10 cellular contexts compared by ENCODE assay signal in genomic region chrX:70479970-70480659, GRCh38. TPM values are rescaled to one million over a fixed set of nuclear protein-coding genes. Genes with fewer than 3 reads are reported as not detected.
DNase-seq lines count a peak whose midpoint lies in the region; ATAC-seq and TF ChIP-seq lines count a peak whose summit lies in the region.
"Had no signal": no experiment of that assay in that cellular context is flagged by ENCODE, and none has a peak within 500 bp of the region (broad histone marks: within the 10 kb centered on the region; RNA-seq: fewer than 3 reads in every experiment).

No MANE protein-coding gene starts in this region.

- H2BK5ac ChIP-seq in neuronal stem cell (ENCODE audit: low read length): no peak overlapping the region

- H3K23ac ChIP-seq in neuronal stem cell (ENCODE audit: low read depth, low read length, poor library complexity): no peak overlapping the region

- 43 to 58% methylated on average over 5 to 6 of the region's 6 CpGs for WGBS in esophagus squamous epithelium, 2 donors
- WGBS in neuronal stem cell (ENCODE audit: extremely low coverage in 2 of 2, insufficient read length in 2 of 2, insufficient replicate concordance in 1 of 2), 2 donors: no CpG with 5 or more reads among the region's 6 CpGs
- 35 to 55% methylated on average over 5 to 6 of the region's 6 CpGs for WGBS in tibial nerve, 2 donors

- TF ChIP-seq CTCF in PC-3 (conservative IDR thresholded peaks at IDR 0.05; ENCODE audit: low read depth, low read length) (no peak), esophagus squamous epithelium (IDR thresholded peaks at IDR 0.05) (no peak), Caco-2 (IDR thresholded peaks at IDR 0.05; ENCODE audit: insufficient read depth in 1 of 2, low read depth in 1 of 2, low read length in 1 of 2, severe bottlenecking in 1 of 2, unreplicated experiment in 1 of 2) (no peak), tibial nerve (IDR thresholded peaks at IDR 0.05) (no peak)

- no peak overlapping the region for H2AK5ac ChIP-seq in neuronal stem cell (ENCODE audit: low read depth, low read length)

- peak; percentile 3 for DNase-seq in ELR (ENCODE audit: low read depth)
- peak; percentile 44 for DNase-seq in PC-3
- DNase-seq in esophagus squamous epithelium (lab: John Stamatoyannopoulos, UW): no peak
- no peak for DNase-seq in neuronal stem cell (ENCODE audit: low spot score)
- no peak for DNase-seq in posterior cingulate gyrus
- no peak for DNase-seq in Caco-2
- no peak for DNase-seq in tibial nerve (ENCODE audit: low spot score in 2 of 2)
- DNase-seq: activated naive CD8-positive, alpha-beta T cell treated with anti-CD3 and anti-CD28 coated beads, Interleukin-2, amount 50 U/mL, for 24 hours; stimulated activated CD4-positive, alpha-beta T cell treated with anti-CD3 and anti-CD28 coated beads, Interleukin-4, amount 100 ng/mL, for 1 hour had no signal

- TF ChIP-seq EP300 in tibial nerve (IDR thresholded peaks at IDR 0.05): no peak

- H3K79me2 ChIP-seq in PC-3 (ENCODE audit: low read length): peaks cover 41% of the 10 kb centered on the region

- H3K9ac ChIP-seq in PC-3 (ENCODE audit: low read length) (peak overlapping the region; percentile 75), neuronal stem cell (ENCODE audit: low read depth, low read length, poor library complexity) (no peak overlapping the region)

- intact Hi-C loops in PC-3 (cut with micrococcal nuclease) (loop anchor here (1.0 kb wide), 1 partner anchor 26 kb away; no protein-coding TSS in a partner anchor), esophagus squamous epithelium (cut with DNase I) (no loop called here), posterior cingulate gyrus (cut with DNase I) (no loop called here), Caco-2 (cut with micrococcal nuclease; ENCODE audit: unreplicated experiment) (loop anchor here (2.0 kb wide), 1 partner anchor 25 kb away; no protein-coding TSS in a partner anchor)

- POLR2A ChIA-PET in PC-3 (lab: Charles Lee; ENCODE audit: unreplicated experiment): interaction anchor here (1.0 kb wide), 1 partner anchor 56 kb away, joined by 4 read pairs; no protein-coding TSS in a partner anchor
- POLR2A ChIA-PET in Caco-2 (lab: Charles Lee): no interaction called here

- H3K14ac ChIP-seq in neuronal stem cell (ENCODE audit: low read length): no peak overlapping the region

- H3K36me3 Mint-ChIP-seq in Caco-2 (ENCODE audit: insufficient read depth, unreplicated experiment): peaks cover 21% of the 10 kb centered on the region

- H4K91ac ChIP-seq in neuronal stem cell (ENCODE audit: low read depth, low read length, poor library complexity): no peak overlapping the region

- H2AFZ ChIP-seq in PC-3 (ENCODE audit: low read length) (no peak overlapping the region), neuronal stem cell (ENCODE audit: low read length) (no peak overlapping the region)

- H3K4me3 ChIP-seq in PC-3 (ENCODE audit: low read length) (peak overlapping the region; percentile 52; the same call in 1 of the 2 replicates), esophagus squamous epithelium (peak overlapping the region in 1 of 4 donors; percentile 13), neuronal stem cell (ENCODE audit: low read length in 2 of 2) (no peak overlapping the region), Caco-2 (ENCODE audit: low read depth, low read length) (no peak overlapping the region), tibial nerve (no peak overlapping the region)

- H2BK12ac ChIP-seq in neuronal stem cell (ENCODE audit: low read length): no peak overlapping the region

- no peak for ATAC-seq in PC-3
- ATAC-seq in HG02571 (IDR thresholded peaks at IDR 0.05; ENCODE audit: unreplicated experiment): no peak
- ATAC-seq: activated naive CD8-positive, alpha-beta T cell treated with anti-CD3 and anti-CD28 coated beads, Interleukin-2, amount 50 U/mL, for 24 hours had no signal

- no peak overlapping the region for H2BK120ac ChIP-seq in neuronal stem cell (ENCODE audit: low read depth, low read length)

- peaks cover 74% of the 10 kb centered on the region for H3K4me1 ChIP-seq in PC-3 (ENCODE audit: insufficient read depth, low read length)
- peaks cover 19 to 91% (median 23%) of the 10 kb centered on the region in 3 donors for H3K4me1 ChIP-seq in esophagus squamous epithelium
- H3K4me1 ChIP-seq in neuronal stem cell (ENCODE audit: control insufficient read depth in 2 of 2, insufficient read depth in 1 of 2, low read depth in 1 of 2, low read length in 2 of 2): peaks cover 20 to 30% of the 10 kb centered on the region in 2 donors
- peaks cover 23% of the 10 kb centered on the region for H3K4me1 ChIP-seq in Caco-2
- peaks cover 0 to 35% (median 1%) of the 10 kb centered on the region in 4 donors for H3K4me1 ChIP-seq in tibial nerve

- no peaks in the 10 kb centered on the region for H4K20me1 ChIP-seq in PC-3 (ENCODE audit: low read length)

- H3K9me2 ChIP-seq in PC-3 (replicated peaks; ENCODE audit: low read length): no peaks in the 10 kb centered on the region

- H3K36me3 ChIP-seq in PC-3 (ENCODE audit: low read depth, low read length): peaks cover 15% of the 10 kb centered on the region; the same call in 1 of the 2 replicates
- no peaks in the 10 kb centered on the region for H3K36me3 ChIP-seq in esophagus squamous epithelium
- H3K36me3 ChIP-seq in neuronal stem cell (replicated peaks in 1 of 2; ENCODE audit: control insufficient read depth in 2 of 2, insufficient read depth in 2 of 2, low read length in 2 of 2): peaks cover 3 to 53% of the 10 kb centered on the region in 2 donors
- H3K36me3 ChIP-seq in Caco-2 (ENCODE audit: control insufficient read depth, insufficient read depth, low read length): no peaks in the 10 kb centered on the region; the same call in 1 of the 2 replicates
- H3K36me3 ChIP-seq in tibial nerve: no peaks in the 10 kb centered on the region

- peaks cover 8% of the 10 kb centered on the region for H3K4me1 Mint-ChIP-seq in Caco-2 (ENCODE audit: low read depth, unreplicated experiment)

- H2BK15ac ChIP-seq in neuronal stem cell (ENCODE audit: low read length): no peak overlapping the region

- no peaks in the 10 kb centered on the region for H3K9me3 Mint-ChIP-seq in Caco-2 (ENCODE audit: unreplicated experiment)
- H3K9me3 Mint-ChIP-seq: activated naive CD8-positive, alpha-beta T cell treated with anti-CD3 and anti-CD28 coated beads, Interleukin-2, amount 50 U/mL, for 24 hours had no signal

- H3K27ac ChIP-seq in PC-3 (ENCODE audit: low read length) (peak overlapping the region; percentile 99), esophagus squamous epithelium (peak overlapping the region; percentile 73 to 86 (median 78)), neuronal stem cell (replicated peaks; ENCODE audit: low read length) (peak overlapping the region; percentile 96), tibial nerve (peak overlapping the region in 2 of 4 donors; percentile 8 to 26)

- no peaks in the 10 kb centered on the region for H3K27me3 ChIP-seq in PC-3 (ENCODE audit: low read length)
- no peaks in the 10 kb centered on the region for H3K27me3 ChIP-seq in esophagus squamous epithelium
- H3K27me3 ChIP-seq in neuronal stem cell (ENCODE audit: control insufficient read depth in 3 of 3, insufficient read depth in 3 of 3, low read depth in 1 of 3, low read length in 3 of 3): no peaks in the 10 kb centered on the region
- no peaks in the 10 kb centered on the region for H3K27me3 ChIP-seq in Caco-2 (replicated peaks; ENCODE audit: control insufficient read depth, insufficient read depth, low read length)
- peaks cover 0 to 17% of the 10 kb centered on the region in 2 donors for H3K27me3 ChIP-seq in tibial nerve

- no peaks in the 10 kb centered on the region for H3K9me3 ChIP-seq in PC-3 (ENCODE audit: low read length)
- no peaks in the 10 kb centered on the region for H3K9me3 ChIP-seq in esophagus squamous epithelium
- no peaks in the 10 kb centered on the region for H3K9me3 ChIP-seq in neuronal stem cell (replicated peaks in 1 of 2; ENCODE audit: control insufficient read depth in 2 of 2, insufficient read depth in 1 of 2, low read depth in 1 of 2, low read length in 2 of 2)
- no peaks in the 10 kb centered on the region for H3K9me3 ChIP-seq in Caco-2
- no peaks in the 10 kb centered on the region for H3K9me3 ChIP-seq in tibial nerve

- no peak overlapping the region for H4K8ac ChIP-seq in neuronal stem cell (ENCODE audit: low read depth, low read length)

- H3K18ac ChIP-seq in neuronal stem cell (ENCODE audit: low read length): no peak overlapping the region

- no peaks in the 10 kb centered on the region for H3K27me3 Mint-ChIP-seq in Caco-2 (ENCODE audit: insufficient read depth, unreplicated experiment)
- H3K27me3 Mint-ChIP-seq: activated naive CD8-positive, alpha-beta T cell treated with anti-CD3 and anti-CD28 coated beads, Interleukin-2, amount 50 U/mL, for 24 hours had no signal

- peaks cover 5% of the 10 kb centered on the region for H3K79me1 ChIP-seq in neuronal stem cell (ENCODE audit: low read depth, low read length)

- no peak overlapping the region for H3K4me3 Mint-ChIP-seq in Caco-2 (ENCODE audit: unreplicated experiment)
- H3K4me3 Mint-ChIP-seq: activated naive CD8-positive, alpha-beta T cell treated with anti-CD3 and anti-CD28 coated beads, Interleukin-2, amount 50 U/mL, for 24 hours had no signal

- H3K4me2 ChIP-seq in PC-3 (ENCODE audit: low read length) (peak overlapping the region; percentile 78), neuronal stem cell (ENCODE audit: insufficient read depth, low read length, poor library complexity, severe bottlenecking) (no peak overlapping the region)

- TF ChIP-seq POLR2A in esophagus squamous epithelium (IDR thresholded peaks at IDR 0.05) (no peak), tibial nerve (IDR thresholded peaks at IDR 0.05) (no peak)

- H3K27ac Mint-ChIP-seq in Caco-2 (ENCODE audit: unreplicated experiment): no peak overlapping the region
- H3K27ac Mint-ChIP-seq: activated naive CD8-positive, alpha-beta T cell treated with anti-CD3 and anti-CD28 coated beads, Interleukin-2, amount 50 U/mL, for 24 hours had no signal

- CTCF ChIA-PET in PC-3 (lab: Charles Lee): interaction anchor here (0.6 kb wide), 1 partner anchor 74 kb away, joined by 3 read pairs; no protein-coding TSS in a partner anchor
- CTCF ChIA-PET in Caco-2 (lab: Charles Lee): interaction anchor here (1.2 to 3.0 kb wide), 2 partner anchors 25 to 74 kb away, joined by 7 to 10 read pairs; no protein-coding TSS in a partner anchor

- H3F3A ChIP-seq in PC-3 (ENCODE audit: low read length, unreplicated experiment): peaks cover 8% of the 10 kb centered on the region

- no TSS peak for BruUV-seq in PC-3 (replicated peaks; lab: Mats Ljungman, UMichigan)
- BruUV-seq in Caco-2 (replicated peaks; lab: Mats Ljungman, UMichigan): no TSS peak

- H3K4ac ChIP-seq in neuronal stem cell (ENCODE audit: low read length): no peak overlapping the region

RNA-seq across cellular contexts. Expression of gene DLG3, which starts 35.5 kb away (rescaled TPM):
- 26.4 and 32.7 TPM in 2 replicates for total RNA-seq in PC-3 (2014; rRNA removed)
- 10 to 100 TPM; 20.8 to 36.7 (median 28.3) TPM for total RNA-seq in esophagus squamous epithelium
- polyA plus RNA-seq in neuronal stem cell (2013, experiment 1 of 2): 55.1 TPM
- 55.1 TPM for polyA plus RNA-seq in neuronal stem cell (2013, experiment 2 of 2)
- 56.9 and 58.5 TPM in 2 replicates for total RNA-seq in Caco-2 (2022)
- total RNA-seq in tibial nerve: 10 to 100 TPM in 2 of 4 donors, 1 to 10 TPM in 2; 5.0 to 14.5 (median 10.4) TPM

RNA-seq across cellular contexts. Expression of gene GDPD2, which starts 57.0 kb away (rescaled TPM):
- 0.04 TPM in 1 of 2 replicates, not detected in the other for total RNA-seq in PC-3 (2014; rRNA removed)
- total RNA-seq in esophagus squamous epithelium: 1 to 10 TPM in 2 of 4 donors, not detected in 2; 1.3 to 2.3 TPM
- 3.0 TPM for polyA plus RNA-seq in neuronal stem cell (2013, experiment 1 of 2)
- 3.1 TPM for polyA plus RNA-seq in neuronal stem cell (2013, experiment 2 of 2)
- total RNA-seq in Caco-2 (2022): 1.9 and 2.2 TPM in 2 replicates
- total RNA-seq in tibial nerve: under 1 TPM in 2 of 4 donors, not detected in 2; 0.21 to 0.30 TPM

Comparison
In these comparisons a context has a peak if more than half of its experiments do, and no peak if none do; other contexts are left out.
1. DNase-seq: peak in ELR (single experiment) and PC-3 (single experiment); none in esophagus squamous epithelium (single experiment), neuronal stem cell (single experiment), posterior cingulate gyrus (0 of 10), Caco-2 (0 of 2) and tibial nerve (0 of 2).
2. intact Hi-C loops: an anchor here in PC-3 (1.0 kb wide) and Caco-2 (2.0 kb wide); none called in esophagus squamous epithelium and posterior cingulate gyrus.